In genomic region chr10:18540195-18540594, GRCh38 we compare ENCODE assay signal across 27 cellular contexts.
"Had no signal": no experiment of that assay in that cellular context is flagged by ENCODE, and none has a peak within 500 bp of the region (broad histone marks: within the 10 kb centered on the region; RNA-seq: fewer than 3 reads in every experiment).

No MANE protein-coding gene starts in this region.

- DNase-seq: colonic mucosa; cortex of kidney; effector CD8-positive, alpha-beta T cell; effector memory CD8-positive, alpha-beta T cell; endodermal cell; erythroblast; esophagus squamous epithelium; foreskin fibroblast; foreskin melanocyte; gastrocnemius medialis; glutamatergic neuron; head of caudate nucleus; heart right ventricle; hippocampal formation; left cardiac atrium; left lung; left ventricle myocardium superior; mammary epithelial cell; mesendoderm; midbrain; naive thymus-derived CD4-positive, alpha-beta T cell had no signal

- H3K4me3 ChIP-seq: colonic mucosa, esophagus squamous epithelium, gastrocnemius medialis, heart right ventricle, left lung, lung had no signal

- H3K27ac ChIP-seq: colonic mucosa, epithelial cell of prostate, esophagus squamous epithelium, gastrocnemius medialis, heart right ventricle, left lung had no signal

- H3K4me1 ChIP-seq: colonic mucosa, esophagus squamous epithelium, gastrocnemius medialis, left lung had no signal

- FAIRE-seq: endometrium, islet of Langerhans, keratinocyte had no signal

- ATAC-seq: effector memory CD8-positive, alpha-beta T cell; esophagus mucosa; gastrocnemius medialis; heart right ventricle; left cardiac atrium; left lung; left ventricle myocardium superior; naive thymus-derived CD4-positive, alpha-beta T cell had no signal

- H3K27me3 ChIP-seq: colonic mucosa, esophagus squamous epithelium, gastrocnemius medialis, heart right ventricle, left lung had no signal

- H3K9me3 ChIP-seq: colonic mucosa, esophagus squamous epithelium, gastrocnemius medialis, heart right ventricle, left lung had no signal

- H3K36me3 ChIP-seq: colonic mucosa had no signal
